Comparison of ENCODE assay signal across 14 cellular contexts in genomic region chr1:21568006-21568746, GRCh38. TPM values are rescaled to one million over a fixed set of nuclear protein-coding genes. Genes with fewer than 3 reads are reported as not detected.
DNase-seq lines count a peak whose midpoint lies in the region; ATAC-seq and TF ChIP-seq lines count a peak whose summit lies in the region.
"Had no signal": no experiment of that assay in that cellular context is flagged by ENCODE, and none has a peak within 500 bp of the region (broad histone marks: within the 10 kb centered on the region; RNA-seq: fewer than 3 reads in every experiment).

No MANE protein-coding gene starts in this region.

- H4K8ac ChIP-seq in mesendoderm (ENCODE audit: low read depth, low read length), result no peak overlapping the region

- 64% methylated on average over 15 of the region's 15 CpGs for WGBS in mammary epithelial cell (ENCODE audit: low coverage, missing lambda C conversion rate)
- whole genome bisulfite sequencing in mesendoderm (ENCODE audit: extremely low coverage, insufficient coverage, low lambda C conversion rate), result no CpG with 5 or more reads among the region's 15 CpGs
- WGBS in prostate gland, result 88% methylated on average over 15 of the region's 15 CpGs

- H3K27ac ChIP-seq in AG04450 (ENCODE audit: low read depth, low read length) (peak overlapping the region; percentile 87), mammary epithelial cell (ENCODE audit: insufficient read depth, low read depth, low read length) (no peak overlapping the region), mesendoderm (ENCODE audit: low read depth, low read length) (no peak overlapping the region), prostate gland (no peak overlapping the region)
- H3K27ac ChIP-seq: heart left ventricle had no signal

- no peaks in the 10 kb centered on the region for H3K79me1 ChIP-seq in mesendoderm (ENCODE audit: low read length)

- H3K23ac ChIP-seq in mesendoderm (ENCODE audit: low read length), result no peak overlapping the region

- intact Hi-C loops in mammary epithelial cell (cut with micrococcal nuclease), result no loop called here
- intact Hi-C loops in prostate gland (cut with DNase I), result no loop called here

- H2BK5ac ChIP-seq in mesendoderm (ENCODE audit: low read length), result no peak overlapping the region

- no peak overlapping the region for H3K4ac ChIP-seq in mesendoderm (ENCODE audit: low read depth, low read length)

- DNase-seq in AG04450 (ENCODE audit: low read depth, low spot score), result no peak
- peak; percentile 77 for DNase-seq in M059J (ENCODE audit: low read depth)
- peak; percentile 63 for DNase-seq in mammary epithelial cell
- peak; percentile 85 for DNase-seq in mesendoderm
- no peak for DNase-seq in prostate gland (ENCODE audit: low spot score)
- no peak for DNase-seq in activated effector memory CD4-positive, alpha-beta T cell treated with Interleukin-2 at 50 U/mL for 16 hours
- no peak for DNase-seq in activated naive CD4-positive, alpha-beta T cell treated with anti-CD3 and anti-CD28 coated beads, Interleukin-2, amount 50 U/mL, for 72 hours (ENCODE audit: low spot score in 2 of 2)
- no peak for DNase-seq in SIG-M5 (lab: John Stamatoyannopoulos, UW)
- DNase-seq: activated CD4-positive, alpha-beta T cell treated with anti-CD3 and anti-CD28 coated beads, Interleukin-2, amount 10 ng/mL, durations not matched to agents 24 days and 14 days; amygdala; DMS79 treated with DMSO at 0.1 percent for 48 hours; NCI-H2081 treated with DMSO at 0.1 percent for 48 hours; T-helper 17 cell had no signal

- H3K36me3 ChIP-seq in mammary epithelial cell (ENCODE audit: insufficient read depth, low read length) (no peaks in the 10 kb centered on the region), mesendoderm (ENCODE audit: control insufficient read depth, insufficient read depth, low read length) (no peaks in the 10 kb centered on the region), prostate gland (no peaks in the 10 kb centered on the region)
- H3K36me3 ChIP-seq: heart left ventricle had no signal

- dilution Hi-C loops in mammary epithelial cell (cut with HindIII; ENCODE audit: low sequenced_read_pairs), result no loop called here

- no peaks in the 10 kb centered on the region for H3K27me3 ChIP-seq in AG04450 (ENCODE audit: control insufficient read depth, insufficient read depth, low read length)
- no peaks in the 10 kb centered on the region for H3K27me3 ChIP-seq in mammary epithelial cell (ENCODE audit: insufficient read depth, low read length)
- no peaks in the 10 kb centered on the region for H3K27me3 ChIP-seq in mesendoderm (ENCODE audit: insufficient read depth, low read length, poor library complexity)
- no peaks in the 10 kb centered on the region for H3K27me3 ChIP-seq in prostate gland (replicated peaks; ENCODE audit: insufficient read depth)
- H3K27me3 ChIP-seq: heart left ventricle had no signal

- no peak overlapping the region for H3K4me3 ChIP-seq in AG04450 (ENCODE audit: low read depth, low read length)
- no peak overlapping the region for H3K4me3 ChIP-seq in mammary epithelial cell (replicated peaks in 1 of 3; ENCODE audit: insufficient read depth in 1 of 3, low read depth in 2 of 3, low read length in 3 of 3)
- no peak overlapping the region for H3K4me3 ChIP-seq in mesendoderm (ENCODE audit: low read length)
- no peak overlapping the region for H3K4me3 ChIP-seq in prostate gland
- H3K4me3 ChIP-seq: heart left ventricle had no signal

- no peak for TF ChIP-seq CTCF in AG04450 (IDR thresholded peaks at IDR 0.05; ENCODE audit: low read depth, low read length)
- TF ChIP-seq CTCF in mammary epithelial cell (conservative IDR thresholded peaks at IDR 0.05 in 1 of 2, IDR thresholded peaks at IDR 0.05 in 1 of 2; ENCODE audit: extremely low read depth in 1 of 2, insufficient read depth in 1 of 2, low read depth in 1 of 2, low read length in 2 of 2), result no peak
- TF ChIP-seq CTCF in prostate gland (IDR thresholded peaks at IDR 0.05), result no peak

- no peak for ATAC-seq in activated naive CD4-positive, alpha-beta T cell treated with anti-CD3 and anti-CD28 coated beads, Interleukin-2, amount 50 U/mL, for 72 hours
- ATAC-seq: T-helper 17 cell had no signal

- H3K9ac ChIP-seq in mammary epithelial cell (ENCODE audit: insufficient read depth, low read length), result no peak overlapping the region
- H3K9ac ChIP-seq in mesendoderm (ENCODE audit: low read length), result no peak overlapping the region

- CTCF ChIA-PET in AG04450 (lab: Charles Lee) (interaction anchor here (0.9 kb wide), 1 partner anchor 198 kb away, joined by 5 read pairs; no protein-coding TSS in a partner anchor), mammary epithelial cell (lab: Charles Lee; ENCODE audit: low non-redundant PET) (no interaction called here)

- POLR2A ChIA-PET in AG04450 (lab: Yijun Ruan, JAX), result interaction anchor here (0.6 to 1.0 kb wide), 2 partner anchors 15 to 56 kb away, joined by 3 read pairs; no protein-coding TSS in a partner anchor

- H3K27ac Mint-ChIP-seq in activated naive CD4-positive, alpha-beta T cell treated with anti-CD3 and anti-CD28 coated beads, Interleukin-2, amount 50 U/mL, for 72 hours, result no peak overlapping the region
- H3K27ac Mint-ChIP-seq: activated CD4-positive, alpha-beta T cell treated with anti-CD3 and anti-CD28 coated beads, Interleukin-2, amount 10 ng/mL, durations not matched to agents 24 days and 14 days; T-helper 17 cell had no signal

- no peak overlapping the region for H2AK5ac ChIP-seq in mesendoderm (ENCODE audit: low read length)

- H2BK15ac ChIP-seq in mesendoderm (replicated peaks; ENCODE audit: low read depth), result no peak overlapping the region

- no peaks in the 10 kb centered on the region; the same call in 1 of the 2 replicates for H3K9me3 ChIP-seq in AG04450 (ENCODE audit: control insufficient read depth, insufficient read depth, low read length)
- H3K9me3 ChIP-seq in mammary epithelial cell (replicated peaks; ENCODE audit: insufficient read depth, low read length), result no peaks in the 10 kb centered on the region
- no peaks in the 10 kb centered on the region for H3K9me3 ChIP-seq in prostate gland

- H2AFZ ChIP-seq in mammary epithelial cell (ENCODE audit: low read depth, low read length), result no peak overlapping the region

- no peak overlapping the region for H4K5ac ChIP-seq in mesendoderm (ENCODE audit: low read length)

- in situ Hi-C loops in mammary epithelial cell (cut with MboI; ENCODE audit: low sequenced_read_pairs in 2 of 2), result no loop called here

- H3K36me3 Mint-ChIP-seq in activated naive CD4-positive, alpha-beta T cell treated with anti-CD3 and anti-CD28 coated beads, Interleukin-2, amount 50 U/mL, for 72 hours, result no peaks in the 10 kb centered on the region

- H3K79me2 ChIP-seq in mammary epithelial cell (ENCODE audit: insufficient read depth, low read length), result no peaks in the 10 kb centered on the region
- H3K79me2 ChIP-seq in mesendoderm (ENCODE audit: control insufficient read depth, insufficient read depth, low read length), result no peaks in the 10 kb centered on the region

- no peaks in the 10 kb centered on the region for H3K9me3 Mint-ChIP-seq in activated naive CD4-positive, alpha-beta T cell treated with anti-CD3 and anti-CD28 coated beads, Interleukin-2, amount 50 U/mL, for 72 hours
- H3K9me3 Mint-ChIP-seq: activated CD4-positive, alpha-beta T cell treated with anti-CD3 and anti-CD28 coated beads, Interleukin-2, amount 10 ng/mL, durations not matched to agents 24 days and 14 days had no signal

- no TSS peak for BruUV-seq in mammary epithelial cell (replicated peaks; lab: Mats Ljungman, UMichigan)

- H3K4me2 ChIP-seq in mammary epithelial cell (ENCODE audit: insufficient read depth, low read depth, low read length) (no peak overlapping the region), mesendoderm (ENCODE audit: low read length) (no peak overlapping the region)

- H3K56ac ChIP-seq in mesendoderm (ENCODE audit: low read length), result peak overlapping the region; percentile 42

- no peaks in the 10 kb centered on the region for H4K20me1 ChIP-seq in mammary epithelial cell (ENCODE audit: insufficient read depth, low read length)

- H3K4me1 ChIP-seq in mammary epithelial cell (ENCODE audit: insufficient read depth, low read length) (peaks cover 3% of the 10 kb centered on the region), mesendoderm (ENCODE audit: control insufficient read depth, low read depth, low read length) (no peaks in the 10 kb centered on the region), prostate gland (replicated peaks) (no peaks in the 10 kb centered on the region)

- no peak overlapping the region for H2BK120ac ChIP-seq in mesendoderm (ENCODE audit: low read depth, low read length)

- no peak overlapping the region for H3K18ac ChIP-seq in mesendoderm (ENCODE audit: low read length)

- TF ChIP-seq POLR2A in prostate gland (IDR thresholded peaks at IDR 0.05), result no peak

RNA-seq across cellular contexts. Expression of gene ALPL, which starts 59.0 kb away (rescaled TPM):
- polyA plus RNA-seq in AG04450 (2011; rRNA removed) (1.8 and 3.0 TPM in 2 replicates), mammary epithelial cell (0.09 TPM)
- 1.3 and 2.2 TPM in 2 replicates for polyA minus RNA-seq in AG04450 (2011; rRNA and poly(A)+ RNA removed)
- 0.71 TPM in 1 of 2 replicates, not detected in the other for total RNA-seq in M059J (2014; rRNA removed; shearing (Covaris generic))
- total RNA-seq in mammary epithelial cell (not detected), prostate gland (10 to 100 TPM in 1 of 2 donors, 1 to 10 TPM in 1; 6.3 to 15.6 TPM)
- not detected for polyA minus RNA-seq in mammary epithelial cell
- 126 TPM for polyA plus RNA-seq in mesendoderm (2013, experiment 1 of 2)
- 125 TPM for polyA plus RNA-seq in mesendoderm (2013, experiment 2 of 2)
- not detected for total RNA-seq in activated naive CD4-positive, alpha-beta T cell treated with anti-CD3 and anti-CD28 coated beads, Interleukin-2, amount 50 U/mL, for 72 hours
- total RNA-seq: activated CD4-positive, alpha-beta T cell treated with anti-CD3 and anti-CD28 coated beads, Interleukin-2, amount 10 ng/mL, durations not matched to agents 24 days and 14 days; T-helper 17 cell had no signal

Comparison
In these comparisons a context has a peak if more than half of its experiments do, and no peak if none do; other contexts are left out.
1. DNase-seq: peak in M059J (single experiment), mammary epithelial cell (single experiment) and mesendoderm (single experiment); none in AG04450 (single experiment), prostate gland (single experiment), activated effector memory CD4-positive, alpha-beta T cell treated with Interleukin-2 at 50 U/mL for 16 hours (single experiment), activated naive CD4-positive, alpha-beta T cell treated with anti-CD3 and anti-CD28 coated beads, Interleukin-2, amount 50 U/mL, for 72 hours (0 of 2) and SIG-M5 (single experiment).